ENCODE assay signal across 13 cellular contexts in genomic region chr3:107242579-107242978, GRCh38.
DNase-seq lines count a peak whose midpoint lies in the region; ATAC-seq, FAIRE-seq and TF ChIP-seq lines count a peak whose summit lies in the region.
"Had no signal": no experiment of that assay in that cellular context is flagged by ENCODE, and none has a peak within 500 bp of the region (broad histone marks: within the 10 kb centered on the region; RNA-seq: fewer than 3 reads in every experiment).

No MANE protein-coding gene starts in this region.

- peaks cover 3% of the 10 kb centered on the region for H3K27me3 Mint-ChIP-seq in activated naive CD8-positive, alpha-beta T cell treated with anti-CD3 and anti-CD28 coated beads, Interleukin-2, amount 50 U/mL, for 24 hours
- H3K27me3 Mint-ChIP-seq in activated naive CD8-positive, alpha-beta T cell treated with anti-CD3 and anti-CD28 coated beads for 36 hours, result peaks cover 15% of the 10 kb centered on the region

- peak overlapping the region; percentile 67 for H3K4me3 ChIP-seq in epithelial cell of esophagus (ENCODE audit: low read length)
- peak overlapping the region; percentile 86 for H3K4me3 ChIP-seq in skeletal muscle satellite cell (ENCODE audit: low read length)
- H3K4me3 ChIP-seq in HepG2 (replicated peaks in 1 of 3; ENCODE audit: insufficient read depth in 1 of 3, low read depth in 2 of 3, low read length in 3 of 3), result no peak overlapping the region
- H3K4me3 ChIP-seq: lung, SJCRH30 had no signal

- no peak for TF ChIP-seq POLR2A in HepG2 (IDR thresholded peaks at IDR 0.05; ENCODE audit: insufficient read depth in 1 of 2, low read depth in 2 of 2, low read length in 2 of 2)

- no peak overlapping the region for H2AFZ ChIP-seq in HepG2 (ENCODE audit: low read length)

- TF ChIP-seq EP300 in HepG2 (IDR thresholded peaks at IDR 0.05; ENCODE audit: low read depth in 2 of 2, low read length in 2 of 2) (no peak), HepG2 (CRISPR knock-in tag; IDR thresholded peaks at IDR 0.05; ENCODE audit: borderline replicate concordance) (no peak)

- H3K4me2 ChIP-seq in skeletal muscle satellite cell (ENCODE audit: low read length) (peak overlapping the region; percentile 86), HepG2 (ENCODE audit: low read depth, low read length) (no peak overlapping the region)

- POLR2A ChIA-PET in HepG2 (lab: Yijun Ruan, JAX), result no interaction called here

- no TSS peak for BruUV-seq in HepG2 (replicated peaks; lab: Mats Ljungman, UMichigan)

- peak overlapping the region; percentile 25 for H3K4me3 Mint-ChIP-seq in activated naive CD8-positive, alpha-beta T cell treated with anti-CD3 and anti-CD28 coated beads, Interleukin-2, amount 50 U/mL, for 24 hours
- no peak overlapping the region for H3K4me3 Mint-ChIP-seq in activated naive CD8-positive, alpha-beta T cell treated with anti-CD3 and anti-CD28 coated beads for 36 hours
- H3K4me3 Mint-ChIP-seq: activated naive CD4-positive, alpha-beta T cell treated with anti-CD3 and anti-CD28 coated beads, Interleukin-2, amount 50 U/mL, for 24 hours had no signal

- H3K36me3 Mint-ChIP-seq in activated naive CD8-positive, alpha-beta T cell treated with anti-CD3 and anti-CD28 coated beads, Interleukin-2, amount 50 U/mL, for 24 hours (ENCODE audit: low read depth), result no peaks in the 10 kb centered on the region
- no peaks in the 10 kb centered on the region for H3K36me3 Mint-ChIP-seq in activated naive CD8-positive, alpha-beta T cell treated with anti-CD3 and anti-CD28 coated beads for 36 hours
- H3K36me3 Mint-ChIP-seq: activated naive CD4-positive, alpha-beta T cell treated with anti-CD3 and anti-CD28 coated beads, Interleukin-2, amount 50 U/mL, for 24 hours had no signal

- 28% methylated on average over 8 of the region's 8 CpGs for WGBS in HepG2 (ENCODE audit: low lambda C conversion rate)

- H3K27ac ChIP-seq in HepG2 (ENCODE audit: extremely low read length, insufficient read depth, low read length), result no peak overlapping the region
- H3K27ac ChIP-seq: esophagus squamous epithelium, SJCRH30 had no signal

- TF ChIP-seq RAD21 in HepG2 (CRISPR knock-in tag; IDR thresholded peaks at IDR 0.05), result no peak

- no peaks in the 10 kb centered on the region for H3K79me2 ChIP-seq in HepG2 (ENCODE audit: insufficient read depth, low read length)

- intact Hi-C loops in HepG2 (cut with micrococcal nuclease; ENCODE audit: unreplicated experiment), result no loop called here

- in situ Hi-C loops in HepG2 (cut with HindIII; ENCODE audit: extremely low pct_ligation_motif_present, low pct_unique_long_range_greater_than_20kb), result loop anchor here (25.0 kb wide), 2 partner anchors 295 to 595 kb away; no protein-coding TSS in a partner anchor

- peaks cover 10% of the 10 kb centered on the region for H3K4me1 ChIP-seq in skeletal muscle satellite cell (ENCODE audit: control insufficient read depth, insufficient read depth, low read length)
- peaks cover 14% of the 10 kb centered on the region for H3K4me1 ChIP-seq in HepG2 (ENCODE audit: insufficient read depth, low read length)
- H3K4me1 ChIP-seq: SJCRH30 had no signal

- FAIRE-seq in HepG2 (lab: Jason Lieb, UNC), result no peak

- no peaks in the 10 kb centered on the region for H3K9me3 Mint-ChIP-seq in activated naive CD8-positive, alpha-beta T cell treated with anti-CD3 and anti-CD28 coated beads, Interleukin-2, amount 50 U/mL, for 24 hours
- H3K9me3 Mint-ChIP-seq in activated naive CD8-positive, alpha-beta T cell treated with anti-CD3 and anti-CD28 coated beads for 36 hours, result no peaks in the 10 kb centered on the region
- H3K9me3 Mint-ChIP-seq: activated naive CD4-positive, alpha-beta T cell treated with anti-CD3 and anti-CD28 coated beads, Interleukin-2, amount 50 U/mL, for 24 hours had no signal

- TF ChIP-seq CTCF in epithelial cell of esophagus (IDR thresholded peaks at IDR 0.05; ENCODE audit: insufficient read depth, low read depth, low read length, missing control alignments) (no peak), HepG2 (CRISPR knock-in tag; IDR thresholded peaks at IDR 0.05) (no peak)

- H3K9ac ChIP-seq in skeletal muscle satellite cell (ENCODE audit: low read depth, low read length) (peak overlapping the region; percentile 89), HepG2 (ENCODE audit: insufficient read depth, low read depth, low read length) (no peak overlapping the region)

- peaks cover 26% of the 10 kb centered on the region for H3K36me3 ChIP-seq in skeletal muscle satellite cell (ENCODE audit: insufficient read depth, low read length)
- H3K36me3 ChIP-seq in HepG2 (replicated peaks in 1 of 2; ENCODE audit: control insufficient read depth in 1 of 2, insufficient read depth in 2 of 2, low read length in 2 of 2), result no peaks in the 10 kb centered on the region
- H3K36me3 ChIP-seq: SJCRH30 had no signal

- H3K9me3 ChIP-seq in skeletal muscle satellite cell (replicated peaks; ENCODE audit: low read length) (no peaks in the 10 kb centered on the region), HepG2 (ENCODE audit: low read length) (no peaks in the 10 kb centered on the region)
- H3K9me3 ChIP-seq: esophagus squamous epithelium, SJCRH30 had no signal

- H4K20me1 ChIP-seq in HepG2 (ENCODE audit: insufficient read depth, low read length), result no peaks in the 10 kb centered on the region

- no peak for DNase-seq in activated naive CD8-positive, alpha-beta T cell treated with anti-CD3 and anti-CD28 coated beads, Interleukin-2, amount 50 U/mL, for 24 hours
- DNase-seq in activated naive CD8-positive, alpha-beta T cell treated with anti-CD3 and anti-CD28 coated beads for 36 hours, result no peak
- DNase-seq in NCI-H748 (lab: John Stamatoyannopoulos, UW; ENCODE audit: unreplicated experiment) (peak; percentile 54), epithelial cell of esophagus (ENCODE audit: low read depth) (no peak), SW 1271 (lab: John Stamatoyannopoulos, UW) (no peak), HepG2 (ENCODE audit: low spot score) (no peak), NK-92 (lab: John Stamatoyannopoulos, UW; ENCODE audit: unreplicated experiment) (no peak)
- DNase-seq: esophagus squamous epithelium, HCEC 1CT, SJCRH30 had no signal

- H3K27me3 ChIP-seq in skeletal muscle satellite cell (ENCODE audit: control insufficient read depth, insufficient read depth, low read length), result no peaks in the 10 kb centered on the region
- H3K27me3 ChIP-seq in HepG2 (ENCODE audit: control insufficient read depth in 1 of 2, insufficient read depth in 2 of 2, low read length in 2 of 2), result peaks cover 0 to 10% of the 10 kb centered on the region in 2 experiments; a peak in 2 of 5 replicates
- H3K27me3 ChIP-seq: esophagus squamous epithelium, SJCRH30 had no signal

- H3K27ac Mint-ChIP-seq in activated naive CD8-positive, alpha-beta T cell treated with anti-CD3 and anti-CD28 coated beads, Interleukin-2, amount 50 U/mL, for 24 hours, result no peak overlapping the region
- no peak overlapping the region for H3K27ac Mint-ChIP-seq in activated naive CD8-positive, alpha-beta T cell treated with anti-CD3 and anti-CD28 coated beads for 36 hours
- H3K27ac Mint-ChIP-seq: activated naive CD4-positive, alpha-beta T cell treated with anti-CD3 and anti-CD28 coated beads, Interleukin-2, amount 50 U/mL, for 24 hours had no signal

- CTCF ChIA-PET in HepG2 (lab: Yijun Ruan, JAX; ENCODE audit: low intra/inter-chr PET ratio, low total read pairs), result no interaction called here

- no peak for ATAC-seq in activated naive CD8-positive, alpha-beta T cell treated with anti-CD3 and anti-CD28 coated beads, Interleukin-2, amount 50 U/mL, for 24 hours
- ATAC-seq in HepG2, result no peak

- peaks cover 13% of the 10 kb centered on the region for H3K4me1 Mint-ChIP-seq in activated naive CD8-positive, alpha-beta T cell treated with anti-CD3 and anti-CD28 coated beads, Interleukin-2, amount 50 U/mL, for 24 hours
- peaks cover 10% of the 10 kb centered on the region for H3K4me1 Mint-ChIP-seq in activated naive CD8-positive, alpha-beta T cell treated with anti-CD3 and anti-CD28 coated beads for 36 hours

TF ChIP-seq in HepG2, 621 proteins besides CTCF, POLR2A, EP300 and RAD21 (continues in another document):
- no peak for TF ChIP-seq ZNF747 (CRISPR knock-in tag; IDR thresholded peaks at IDR 0.05; ENCODE audit: borderline replicate concordance)
- no peak for TF ChIP-seq SALL2 (CRISPR knock-in tag; IDR thresholded peaks at IDR 0.05)
- TF ChIP-seq SRSF1 (optimal IDR thresholded peaks at IDR 0.05; ENCODE audit: low read depth, low read length), result no peak

Comparison
In these comparisons a context has a peak if more than half of its experiments do, and no peak if none do; other contexts are left out.
1. H3K4me3 ChIP-seq: peak in epithelial cell of esophagus (single experiment) and skeletal muscle satellite cell (single experiment); none in HepG2 (0 of 3).